14 cellular contexts compared by ENCODE assay signal in genomic region chr9:105242062-105242461, GRCh38. TPM values are rescaled to one million over a fixed set of nuclear protein-coding genes. Genes with fewer than 3 reads are reported as not detected.
DNase-seq lines count a peak whose midpoint lies in the region; ATAC-seq, FAIRE-seq and TF ChIP-seq lines count a peak whose summit lies in the region.
"Had no signal": no experiment of that assay in that cellular context is flagged by ENCODE, and none has a peak within 500 bp of the region (broad histone marks: within the 10 kb centered on the region; RNA-seq: fewer than 3 reads in every experiment).

No MANE protein-coding gene starts in this region.

- no peak for FAIRE-seq in small intestine (lab: Jason Lieb, UNC)
- FAIRE-seq: GM12878 had no signal

- H2AFZ ChIP-seq in OCI-LY1 (ENCODE audit: low read length) (no peak overlapping the region), osteoblast (ENCODE audit: low read length) (peak overlapping the region; percentile 35)

- H3K79me2 ChIP-seq in OCI-LY1 (ENCODE audit: insufficient read depth, low read length) (peaks cover 21% of the 10 kb centered on the region), osteoblast (ENCODE audit: insufficient read depth, low read length) (peaks cover 17% of the 10 kb centered on the region)

- no peak overlapping the region; a peak in 1 of 22 replicates for H3K9ac ChIP-seq in BLaER1 treated with 17β-estradiol and CSF1 and Interleukin-3, amounts not matched to agents 10 nM and 100 nM
- H3K9ac ChIP-seq in OCI-LY1 (ENCODE audit: low read length): no peak overlapping the region

- H3K27me3 ChIP-seq in BLaER1 treated with 17β-estradiol and CSF1 and Interleukin-3, amounts not matched to agents 10 nM and 100 nM: no peaks in the 10 kb centered on the region
- H3K27me3 ChIP-seq in OCI-LY1 (ENCODE audit: insufficient read depth, low read length) (no peaks in the 10 kb centered on the region), osteoblast (ENCODE audit: insufficient read depth, low read length) (no peaks in the 10 kb centered on the region), small intestine (ENCODE audit: control insufficient read depth in 2 of 2, insufficient read depth in 2 of 2, low read length in 2 of 2) (no peaks in the 10 kb centered on the region)

- H3K4me2 ChIP-seq in BLaER1 treated with 17β-estradiol and CSF1 and Interleukin-3, amounts not matched to agents 10 nM and 100 nM: peak overlapping the region; percentile 44 to 96 (median 85); a peak in 21 of 22 replicates
- H3K4me2 ChIP-seq in OCI-LY1 (ENCODE audit: low read length) (0 out of 2 replicates have a peak overlapping the region, but pooled peaks have one; percentile 7), osteoblast (ENCODE audit: insufficient read depth, low read length) (peak overlapping the region; percentile 68)

- peaks cover 14% of the 10 kb centered on the region for H3K4me1 Mint-ChIP-seq in activated T-cell treated with anti-CD3 and anti-CD28 coated beads, Interleukin-2, amount 50 U/mL, for 4 hours (ENCODE audit: low read depth)

- H3K27me3 Mint-ChIP-seq in activated T-cell treated with anti-CD3 and anti-CD28 coated beads, Interleukin-2, amount 50 U/mL, for 4 hours (ENCODE audit: low read depth): peaks cover 14% of the 10 kb centered on the region

- no peak for DNase-seq in fibroblast of pulmonary artery (ENCODE audit: low read depth)
- DNase-seq in osteoblast (ENCODE audit: insufficient read length, low spot score, missing footprints): no peak
- DNase-seq in activated T-cell treated with anti-CD3 and anti-CD28 coated beads, Interleukin-2, amount 50 U/mL, for 4 hours: no peak
- no peak for DNase-seq in central memory CD4-positive, alpha-beta T cell
- DNase-seq in small intestine: no peak
- DNase-seq: activated CD4-positive, alpha-beta T cell treated with anti-CD3 and anti-CD28 coated beads, Interleukin-2, amount 50 U/mL, for 4 hours; NCI-H146; NCI-H526 had no signal

- no peak overlapping the region for H3K4me3 Mint-ChIP-seq in activated T-cell treated with anti-CD3 and anti-CD28 coated beads, Interleukin-2, amount 50 U/mL, for 4 hours
- H3K4me3 Mint-ChIP-seq: B cell had no signal

- peaks cover 0 to 15% (median 1%) of the 10 kb centered on the region in 11 experiments; a peak in 6 of 22 replicates for H4K20me1 ChIP-seq in BLaER1 treated with 17β-estradiol and CSF1 and Interleukin-3, amounts not matched to agents 10 nM and 100 nM
- no peaks in the 10 kb centered on the region for H4K20me1 ChIP-seq in OCI-LY1 (ENCODE audit: insufficient read depth, low read length)
- H4K20me1 ChIP-seq in osteoblast (ENCODE audit: insufficient read depth, low read length): no peaks in the 10 kb centered on the region

- peak overlapping the region in 3 of 11 experiments; percentile 18 to 44 (median 27); a peak in 4 of 22 replicates for H3K27ac ChIP-seq in BLaER1 treated with 17β-estradiol and CSF1 and Interleukin-3, amounts not matched to agents 10 nM and 100 nM
- H3K27ac ChIP-seq in OCI-LY1 (ENCODE audit: low read depth, low read length, poor library complexity, severe bottlenecking) (no peak overlapping the region), osteoblast (ENCODE audit: low read depth, low read length) (no peak overlapping the region), small intestine (ENCODE audit: low read depth in 1 of 2, low read length in 1 of 2) (no peak overlapping the region)

- no peaks in the 10 kb centered on the region for H3K9me3 Mint-ChIP-seq in activated T-cell treated with anti-CD3 and anti-CD28 coated beads, Interleukin-2, amount 50 U/mL, for 4 hours
- H3K9me3 Mint-ChIP-seq: activated T-helper 2 cell treated with anti-CD3 and anti-CD28 coated beads, Interferon-gamma antibody, Interleukin-2, Interleukin-4, amounts not matched to agents 10 μg/mL and 5 μg/mL and 100 μg/mL, durations not matched to agents 14 hours and 24 hours and 36 hours had no signal

- 69 to 79% (median 71%) methylated on average over 2 of the region's 2 CpGs for WGBS in small intestine, 3 donors

- H3K36me3 ChIP-seq in BLaER1 treated with 17β-estradiol and CSF1 and Interleukin-3, amounts not matched to agents 10 nM and 100 nM: no peaks in the 10 kb centered on the region
- H3K36me3 ChIP-seq in OCI-LY1 (ENCODE audit: insufficient read depth, low read length): no peaks in the 10 kb centered on the region
- no peaks in the 10 kb centered on the region for H3K36me3 ChIP-seq in osteoblast (ENCODE audit: insufficient read depth, low read length)
- no peaks in the 10 kb centered on the region for H3K36me3 ChIP-seq in small intestine (ENCODE audit: control insufficient read depth in 2 of 2, insufficient read depth in 2 of 2, low read length in 2 of 2)

- no peaks in the 10 kb centered on the region for H3F3A ChIP-seq in OCI-LY1 (ENCODE audit: insufficient read depth, low read length)

- TF ChIP-seq CTCF in OCI-LY1 (IDR thresholded peaks at IDR 0.05; ENCODE audit: low read length) (no peak), fibroblast of pulmonary artery (IDR thresholded peaks at IDR 0.05; ENCODE audit: low read length, missing control alignments) (no peak), osteoblast (IDR thresholded peaks at IDR 0.05; ENCODE audit: extremely low read depth, low read depth, low read length) (no peak)

- no peaks in the 10 kb centered on the region for H3K9me3 ChIP-seq in BLaER1 treated with 17β-estradiol and CSF1 and Interleukin-3, amounts not matched to agents 10 nM and 100 nM (replicated peaks in 1 of 11)
- no peaks in the 10 kb centered on the region for H3K9me3 ChIP-seq in OCI-LY1 (ENCODE audit: low read length)
- H3K9me3 ChIP-seq in osteoblast (ENCODE audit: low read depth, low read length): no peaks in the 10 kb centered on the region
- no peaks in the 10 kb centered on the region for H3K9me3 ChIP-seq in small intestine (ENCODE audit: control insufficient read depth, low read depth)

- ATAC-seq in activated T-cell treated with anti-CD3 and anti-CD28 coated beads, Interleukin-2, amount 50 U/mL, for 4 hours: no peak
- ATAC-seq in HG03442 (IDR thresholded peaks at IDR 0.05; ENCODE audit: unreplicated experiment): no peak
- ATAC-seq: GM12878 had no signal

- peaks cover 35 to 53% (median 50%) of the 10 kb centered on the region in 10 experiments for H3K4me1 ChIP-seq in BLaER1 treated with 17β-estradiol and CSF1 and Interleukin-3, amounts not matched to agents 10 nM and 100 nM
- peaks cover 17% of the 10 kb centered on the region for H3K4me1 ChIP-seq in OCI-LY1 (ENCODE audit: insufficient read depth, low read length, severe bottlenecking)
- H3K4me1 ChIP-seq in osteoblast (ENCODE audit: insufficient read depth, low read length): peaks cover 35% of the 10 kb centered on the region
- no peaks in the 10 kb centered on the region for H3K4me1 ChIP-seq in small intestine (ENCODE audit: control insufficient read depth in 2 of 2, insufficient read depth in 1 of 2, low read depth in 1 of 2, low read length in 1 of 2)

- H3K9me2 ChIP-seq in OCI-LY1 (ENCODE audit: low read depth, low read length): no peaks in the 10 kb centered on the region

- no peak overlapping the region; a peak in 1 of 20 replicates for H3K4me3 ChIP-seq in BLaER1 treated with 17β-estradiol and CSF1 and Interleukin-3, amounts not matched to agents 10 nM and 100 nM
- H3K4me3 ChIP-seq in OCI-LY1 (ENCODE audit: low read depth, low read length, poor library complexity, severe bottlenecking): no peak overlapping the region
- H3K4me3 ChIP-seq in fibroblast of pulmonary artery (replicated peaks; ENCODE audit: low read depth, low read length): peak overlapping the region; percentile 41
- H3K4me3 ChIP-seq in osteoblast (ENCODE audit: insufficient read depth, low read length): peak overlapping the region; percentile 85
- no peak overlapping the region for H3K4me3 ChIP-seq in small intestine (ENCODE audit: low read depth in 1 of 2, low read length in 2 of 2)
- H3K4me3 ChIP-seq: GM12878 had no signal

- H3K36me3 Mint-ChIP-seq in activated T-cell treated with anti-CD3 and anti-CD28 coated beads, Interleukin-2, amount 50 U/mL, for 4 hours (ENCODE audit: insufficient read depth): no peaks in the 10 kb centered on the region

RNA-seq across cellular contexts. Expression of gene SLC44A1, which starts 2.4 kb away (rescaled TPM):
- 47.8 and 50.1 TPM in 2 replicates for total RNA-seq in osteoblast
- total RNA-seq in activated T-cell treated with anti-CD3 and anti-CD28 coated beads, Interleukin-2, amount 50 U/mL, for 4 hours: 1 to 10 TPM; 4.0 to 5.4 (median 4.1) TPM
- polyA plus RNA-seq in small intestine: 10 to 100 TPM in 2 of 3 donors, 1 to 10 TPM in 1; 7.8 to 21.8 (median 10.3) TPM

Comparison
In these comparisons a context has a peak if more than half of its experiments do, and no peak if none do; other contexts are left out.
1. H3K4me2 ChIP-seq: peak in every context shown above with its lines; median percentile 85 in BLaER1 treated with 17β-estradiol and CSF1 and Interleukin-3, amounts not matched to agents 10 nM and 100 nM; 68 in osteoblast; 7 in OCI-LY1.
2. H3K4me3 ChIP-seq: peak in fibroblast of pulmonary artery (single experiment) and osteoblast (single experiment); none in BLaER1 treated with 17β-estradiol and CSF1 and Interleukin-3, amounts not matched to agents 10 nM and 100 nM (0 of 10), OCI-LY1 (single experiment) and small intestine (0 of 2).